Comparison of ENCODE assay signal across 8 cellular contexts in genomic region chr4:26325191-26325590, GRCh38. TPM values are rescaled to one million over a fixed set of nuclear protein-coding genes. Genes with fewer than 3 reads are reported as not detected.
A peak's percentile ranks its signal among the peaks of the same experiment; 100 is the strongest.
DNase-seq lines count a peak whose midpoint lies in the region; ATAC-seq and TF ChIP-seq lines count a peak whose summit lies in the region.

No MANE protein-coding gene starts in this region.

- H3K36me3 Mint-ChIP-seq in endodermal cell (ENCODE audit: low read depth) = no peaks in the 10 kb centered on the region

- WGBS in endodermal cell (ENCODE audit: insufficient coverage in 1 of 2, insufficient read length in 1 of 2), 2 experiments = 37 to 42% methylated on average over 3 of the region's 3 CpGs

- H2AFZ ChIP-seq in PC-3 (ENCODE audit: low read length) = no peak overlapping the region

- TF ChIP-seq CTCF in PC-3 (conservative IDR thresholded peaks at IDR 0.05; ENCODE audit: low read depth, low read length) (peak; percentile 72), endodermal cell (conservative IDR thresholded peaks at IDR 0.05) (peak; percentile 68), tibial artery (IDR thresholded peaks at IDR 0.05) (no peak)

- H3K4me1 ChIP-seq in PC-3 (ENCODE audit: insufficient read depth, low read length) = peaks cover 36% of the 10 kb centered on the region
- H3K4me1 ChIP-seq in endodermal cell (ENCODE audit: control insufficient read depth, insufficient read depth, low read length) = peaks cover 6% of the 10 kb centered on the region
- H3K4me1 ChIP-seq in tibial artery = peaks cover 0 to 36% (median 28%) of the 10 kb centered on the region in 4 donors

- H3K9me3 ChIP-seq in PC-3 (ENCODE audit: low read length) (no peaks in the 10 kb centered on the region), endodermal cell (ENCODE audit: control insufficient read depth, low read length) (no peaks in the 10 kb centered on the region), tibial artery (no peaks in the 10 kb centered on the region)

- H3K4me1 Mint-ChIP-seq in endodermal cell = peaks cover 33% of the 10 kb centered on the region

- H3K27me3 ChIP-seq in PC-3 (ENCODE audit: low read length) (no peaks in the 10 kb centered on the region), endodermal cell (ENCODE audit: control insufficient read depth, insufficient read depth, low read length, poor library complexity, severe bottlenecking) (no peaks in the 10 kb centered on the region), tibial artery (no peaks in the 10 kb centered on the region)

- no peaks in the 10 kb centered on the region for H3K27me3 Mint-ChIP-seq in endodermal cell (ENCODE audit: insufficient read depth)

- H3K27ac Mint-ChIP-seq in endodermal cell = no peak overlapping the region

- H3K4me3 Mint-ChIP-seq in endodermal cell = no peak overlapping the region

- intact Hi-C loops in PC-3 (cut with micrococcal nuclease) (loop anchor here (2.0 kb wide), 1 partner anchor 336 kb away; no protein-coding TSS in a partner anchor), sciatic nerve (cut with DNase I) (no loop called here), tibial artery (cut with DNase I; ENCODE audit: low total_unique reads) (no loop called here)

- H3K9ac ChIP-seq in PC-3 (ENCODE audit: low read length) (no peak overlapping the region), endodermal cell (ENCODE audit: extremely low read depth, low read length, poor library complexity, severe bottlenecking) (no peak overlapping the region)

- H3K4me2 ChIP-seq in PC-3 (ENCODE audit: low read length) = peak overlapping the region; percentile 40; the same call in 1 of the 2 replicates

- BruUV-seq in PC-3 (replicated peaks; lab: Mats Ljungman, UMichigan) = no TSS peak

- no peaks in the 10 kb centered on the region for H3K36me3 ChIP-seq in PC-3 (ENCODE audit: low read depth, low read length)
- H3K36me3 ChIP-seq in endodermal cell (ENCODE audit: control insufficient read depth, insufficient read depth, low read length) = no peaks in the 10 kb centered on the region
- no peaks in the 10 kb centered on the region for H3K36me3 ChIP-seq in tibial artery

- no peaks in the 10 kb centered on the region for H3F3A ChIP-seq in PC-3 (ENCODE audit: low read length, unreplicated experiment)

- CTCF ChIA-PET in PC-3 (lab: Charles Lee) = interaction anchor here (0.6 to 1.1 kb wide), 6 partner anchors 129 to 264 kb away, joined by 3 to 6 read pairs (median 3); no protein-coding TSS in a partner anchor

- peak; percentile 27 for DNase-seq in Caki2 (ENCODE audit: low read depth)
- DNase-seq in PC-3 = peak; percentile 50
- DNase-seq in endodermal cell = no peak
- no peak for DNase-seq in sciatic nerve (ENCODE audit: low spot score)
- DNase-seq in HuH-7.5 (ENCODE audit: low spot score) = no peak
- DNase-seq in tibial artery = no peak
- DNase-seq in COLO829 (ENCODE audit: low spot score) = no peak

- peak; percentile 39 for ATAC-seq in GM19351 (IDR thresholded peaks at IDR 0.05; ENCODE audit: unreplicated experiment)
- peak; percentile 22 for ATAC-seq in PC-3
- ATAC-seq in sciatic nerve = no peak

- no peak overlapping the region for H3K27ac ChIP-seq in PC-3 (ENCODE audit: low read length)
- no peak overlapping the region for H3K27ac ChIP-seq in endodermal cell (ENCODE audit: low read depth, low read length)
- H3K27ac ChIP-seq in tibial artery = no peak overlapping the region

- no peaks in the 10 kb centered on the region for H3K9me3 Mint-ChIP-seq in endodermal cell

- POLR2A ChIA-PET in PC-3 (lab: Charles Lee; ENCODE audit: unreplicated experiment) = no interaction called here

- peaks cover 90% of the 10 kb centered on the region for H3K79me2 ChIP-seq in PC-3 (ENCODE audit: low read length)

- H3K4me3 ChIP-seq in PC-3 (ENCODE audit: low read length) (no peak overlapping the region), endodermal cell (ENCODE audit: low read length) (peak overlapping the region; percentile 53), tibial artery (no peak overlapping the region)

- no peaks in the 10 kb centered on the region for H3K9me2 ChIP-seq in PC-3 (replicated peaks; ENCODE audit: low read length)

- in situ Hi-C loops in Caki2 (cut with HindIII; ENCODE audit: low pct_unique_long_range_greater_than_20kb, low sequenced_read_pairs) = no loop called here

- H4K20me1 ChIP-seq in PC-3 (ENCODE audit: low read length) = peaks cover 58% of the 10 kb centered on the region

RNA-seq across cellular contexts. Expression of gene RBPJ, which starts 4.4 kb away (rescaled TPM):
- total RNA-seq in Caki2 (2014; rRNA removed; shearing (Covaris generic); ENCODE audit: low replicate concordance) = 38.3 and 45.4 TPM in 2 replicates
- total RNA-seq in PC-3 (2014; rRNA removed) (31.5 and 39.1 TPM in 2 replicates), endodermal cell (10 to 100 TPM; 71.1 to 78.0 TPM), sciatic nerve (117 TPM)
- polyA plus RNA-seq in endodermal cell (2013, experiment 1 of 2) = 76.5 TPM
- polyA plus RNA-seq in endodermal cell (2013, experiment 2 of 2) = 71.4 TPM

Comparison
In these comparisons a context has a peak if more than half of its experiments do, and no peak if none do; other contexts are left out.
1. DNase-seq: peak in Caki2 (single experiment) and PC-3 (single experiment); none in endodermal cell (single experiment), sciatic nerve (single experiment), HuH-7.5 (single experiment), tibial artery (0 of 2) and COLO829 (single experiment).
2. CTCF ChIP-seq: peak in PC-3 (single experiment) and endodermal cell (single experiment); none in tibial artery (0 of 2).